1 cellular context compared by ENCODE assay signal in the genomic region with DNA sequence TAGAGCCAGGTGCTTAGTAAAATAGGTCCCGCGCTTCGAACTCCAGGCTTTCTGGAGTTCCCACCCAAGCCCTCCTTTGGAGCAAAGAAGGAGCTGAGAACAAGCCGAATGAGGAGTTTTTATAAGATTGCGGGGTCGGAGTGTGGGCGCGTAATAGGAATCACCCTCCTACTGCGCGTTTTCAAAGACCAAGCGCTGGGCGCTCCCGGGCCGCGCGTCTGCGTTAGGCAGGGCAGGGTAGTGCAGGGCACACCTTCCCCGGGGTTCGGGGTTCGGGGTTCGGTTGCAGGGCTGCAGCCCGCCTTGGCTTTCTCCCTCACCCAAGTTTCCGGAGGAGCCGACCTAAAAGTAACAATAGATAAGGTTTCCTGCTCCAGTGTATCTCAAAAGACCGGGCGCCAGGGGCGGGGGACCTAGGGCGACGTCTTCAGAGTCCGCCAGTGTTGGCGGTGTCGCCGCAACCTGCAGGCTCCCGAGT.
TF ChIP-seq lines count a peak whose summit lies in the region.

No MANE protein-coding gene starts in this region.

TF ChIP-seq in HepG2, 621 proteins besides CTCF, POLR2A, EP300 and RAD21:
- TF ChIP-seq ZNF24 (IDR thresholded peaks at IDR 0.05) = no peak
- no peak for TF ChIP-seq GFI1 (CRISPR knock-in tag; IDR thresholded peaks at IDR 0.05; ENCODE audit: borderline replicate concordance)
- no peak for TF ChIP-seq NRL (CRISPR knock-in tag; IDR thresholded peaks at IDR 0.05; ENCODE audit: borderline replicate concordance)
- TF ChIP-seq, protein P1, sequence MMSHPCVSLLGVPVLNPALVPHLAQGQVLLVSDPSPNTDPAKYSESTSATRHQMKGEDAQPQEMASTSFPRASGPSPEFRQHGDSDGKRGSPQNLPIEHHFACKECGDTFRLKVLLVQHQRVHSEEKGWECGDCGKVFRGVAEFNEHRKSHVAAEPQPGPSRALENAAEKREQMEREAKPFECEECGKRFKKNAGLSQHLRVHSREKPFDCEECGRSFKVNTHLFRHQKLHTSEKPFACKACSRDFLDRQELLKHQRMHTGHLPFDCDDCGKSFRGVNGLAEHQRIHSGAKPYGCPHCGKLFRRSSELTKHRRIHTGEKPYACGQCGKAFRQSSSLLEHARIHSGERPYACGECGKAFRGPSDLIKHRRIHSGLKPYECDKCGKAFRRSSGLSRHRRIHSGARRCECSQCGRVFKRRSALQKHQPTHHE (CRISPR knock-in tag; IDR thresholded peaks at IDR 0.05; ENCODE audit: borderline replicate concordance) = no peak
- no peak for TF ChIP-seq ZNF768 (CRISPR knock-in tag; IDR thresholded peaks at IDR 0.05)
- TF ChIP-seq ZNF747 (CRISPR knock-in tag; IDR thresholded peaks at IDR 0.05; ENCODE audit: borderline replicate concordance) = no peak
- no peak for TF ChIP-seq MYC (CRISPR knock-in tag; IDR thresholded peaks at IDR 0.05; ENCODE audit: borderline replicate concordance)
- no peak for TF ChIP-seq FOXP1 (IDR thresholded peaks at IDR 0.05)
- TF ChIP-seq FOXP1 (CRISPR knock-in tag; IDR thresholded peaks at IDR 0.05) = no peak
- TF ChIP-seq, protein P2, sequence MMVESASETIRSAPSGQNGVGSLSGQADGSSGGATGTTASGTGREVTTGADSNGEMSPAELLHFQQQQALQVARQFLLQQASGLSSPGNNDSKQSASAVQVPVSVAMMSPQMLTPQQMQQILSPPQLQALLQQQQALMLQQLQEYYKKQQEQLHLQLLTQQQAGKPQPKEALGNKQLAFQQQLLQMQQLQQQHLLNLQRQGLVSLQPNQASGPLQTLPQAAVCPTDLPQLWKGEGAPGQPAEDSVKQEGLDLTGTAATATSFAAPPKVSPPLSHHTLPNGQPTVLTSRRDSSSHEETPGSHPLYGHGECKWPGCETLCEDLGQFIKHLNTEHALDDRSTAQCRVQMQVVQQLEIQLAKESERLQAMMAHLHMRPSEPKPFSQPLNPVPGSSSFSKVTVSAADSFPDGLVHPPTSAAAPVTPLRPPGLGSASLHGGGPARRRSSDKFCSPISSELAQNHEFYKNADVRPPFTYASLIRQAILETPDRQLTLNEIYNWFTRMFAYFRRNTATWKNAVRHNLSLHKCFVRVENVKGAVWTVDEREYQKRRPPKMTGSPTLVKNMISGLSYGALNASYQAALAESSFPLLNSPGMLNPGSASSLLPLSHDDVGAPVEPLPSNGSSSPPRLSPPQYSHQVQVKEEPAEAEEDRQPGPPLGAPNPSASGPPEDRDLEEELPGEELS (CRISPR knock-in tag; IDR thresholded peaks at IDR 0.05) = no peak
